ENCODE assay signal across 26 cellular contexts in genomic region chr1:220828950-220829586, GRCh38. TPM values are rescaled to one million over a fixed set of nuclear protein-coding genes. Genes with fewer than 3 reads are reported as not detected.
DNase-seq lines count a peak whose midpoint lies in the region; ATAC-seq and TF ChIP-seq lines count a peak whose summit lies in the region.
"Had no signal": no experiment of that assay in that cellular context is flagged by ENCODE, and none has a peak within 500 bp of the region (broad histone marks: within the 10 kb centered on the region; RNA-seq: fewer than 3 reads in every experiment).

No MANE protein-coding gene starts in this region.

- DNase-seq in Right ventricle myocardium inferior (ENCODE audit: missing footprints) (no peak), left ventricle myocardium inferior (no peak), MG63 (peak; percentile 54), islet precursor cell (peak; percentile 68), sigmoid colon (no peak), foreskin fibroblast (no peak), SIG-M5 treated with dmso at 0.1 percent for 504 hours (lab: John Stamatoyannopoulos, UW; ENCODE audit: unreplicated experiment) (no peak)
- DNase-seq: ACHN; CD4-positive, alpha-beta T cell; COR-L47; DMS79; KG1; NCI-H1105; NCI-H146; NCI-H2029; NCI-H2227 treated with DMSO at 0.1 percent for 48 hours; NCI-H510A; NCI-H774 had no signal

- H3K27ac ChIP-seq in left ventricle myocardium inferior (replicated peaks), result no peak overlapping the region
- H3K27ac ChIP-seq in sigmoid colon, result peak overlapping the region in 3 of 4 donors; percentile 17 to 58 (median 49)
- H3K27ac ChIP-seq: 22Rv1, BLaER1, HL-60 had no signal

- TF ChIP-seq EP300 in sigmoid colon (IDR thresholded peaks at IDR 0.05), result no peak

- TF ChIP-seq CTCF in left ventricle myocardium inferior (IDR thresholded peaks at IDR 0.05; ENCODE audit: borderline replicate concordance) (no peak), sigmoid colon (IDR thresholded peaks at IDR 0.05) (no peak), foreskin fibroblast (IDR thresholded peaks at IDR 0.05; ENCODE audit: low read depth, low read length) (no peak)

- 87 to 92% methylated on average over 4 of the region's 4 CpGs for WGBS in sigmoid colon, 2 donors

- H3K9me3 ChIP-seq in left ventricle myocardium inferior (replicated peaks) (no peaks in the 10 kb centered on the region), MG63 (no peaks in the 10 kb centered on the region), sigmoid colon (no peaks in the 10 kb centered on the region)
- H3K9me3 ChIP-seq: BLaER1, HAP-1 had no signal

- TF ChIP-seq POLR2A in sigmoid colon (IDR thresholded peaks at IDR 0.05), result no peak

- H3K36me3 ChIP-seq in left ventricle myocardium inferior (no peaks in the 10 kb centered on the region), MG63 (no peaks in the 10 kb centered on the region), sigmoid colon (no peaks in the 10 kb centered on the region)
- H3K36me3 ChIP-seq: BLaER1, HAP-1 had no signal

- no peak overlapping the region for H3K4me3 ChIP-seq in left ventricle myocardium inferior
- H3K4me3 ChIP-seq in MG63, result no peak overlapping the region
- H3K4me3 ChIP-seq in sigmoid colon, result no peak overlapping the region
- H3K4me3 ChIP-seq in foreskin fibroblast (ENCODE audit: low read depth in 1 of 2, low read length in 2 of 2), result no peak overlapping the region
- H3K4me3 ChIP-seq: BLaER1, GM12878, GM23338, HAP-1 had no signal

- intact Hi-C loops in Right ventricle myocardium inferior (cut with DNase I) (no loop called here), left ventricle myocardium inferior (cut with micrococcal nuclease) (no loop called here), sigmoid colon (cut with DNase I) (no loop called here)

- no peaks in the 10 kb centered on the region for H3K27me3 ChIP-seq in left ventricle myocardium inferior (ENCODE audit: low read depth)
- H3K27me3 ChIP-seq in MG63, result no peaks in the 10 kb centered on the region
- H3K27me3 ChIP-seq in sigmoid colon, result no peaks in the 10 kb centered on the region
- H3K27me3 ChIP-seq: BLaER1 had no signal

- ATAC-seq in Right ventricle myocardium inferior (peak; percentile 74), HG03442 (IDR thresholded peaks at IDR 0.05; ENCODE audit: unreplicated experiment) (no peak)
- ATAC-seq: GM12878, GM23338, Panc1 had no signal

- peaks cover 43% of the 10 kb centered on the region for H3K4me1 ChIP-seq in left ventricle myocardium inferior
- H3K4me1 ChIP-seq in sigmoid colon, result peaks cover 0 to 67% (median 48%) of the 10 kb centered on the region in 4 donors
- H3K4me1 ChIP-seq: HAP-1 had no signal

RNA-seq across cellular contexts. Expression of gene MTARC1, which starts 42.4 kb away (rescaled TPM):
- total RNA-seq in Right ventricle myocardium inferior (7.9 TPM), left ventricle myocardium inferior (8.3 TPM), sigmoid colon (10 to 100 TPM in 2 of 4 donors, 1 to 10 TPM in 2; 5.3 to 13.2 (median 8.6) TPM)
- 0.26 TPM in 1 of 2 replicates, not detected in the other for total RNA-seq in MG63 (2014; rRNA removed; shearing (Covaris generic); ENCODE audit: low replicate concordance)
- 10 to 100 TPM in 2 of 3 donors, 1 to 10 TPM in 1; 8.6 to 31.4 (median 15.6) TPM for polyA plus RNA-seq in sigmoid colon
- total RNA-seq: CD4-positive, alpha-beta T cell had no signal

RNA-seq across cellular contexts. Expression of gene HLX, which starts 50.2 kb away (rescaled TPM):
- total RNA-seq in Right ventricle myocardium inferior (5.0 TPM), left ventricle myocardium inferior (3.5 TPM), sigmoid colon (10 to 100 TPM; 28.2 to 53.5 (median 37.8) TPM)
- 2.0 and 5.6 TPM in 2 replicates for total RNA-seq in MG63 (2014; rRNA removed; shearing (Covaris generic); ENCODE audit: low replicate concordance)
- 10 to 100 TPM in 1 of 3 donors, 1 to 10 TPM in 1, under 1 TPM in 1; 0.92 to 10.7 (median 9.0) TPM for polyA plus RNA-seq in sigmoid colon
- polyA plus RNA-seq: GM23338 had no signal

Comparison
In these comparisons a context has a peak if more than half of its experiments do, and no peak if none do; other contexts are left out.
1. DNase-seq: peak in MG63 (single experiment) and islet precursor cell (single experiment); none in Right ventricle myocardium inferior (single experiment), left ventricle myocardium inferior (single experiment), sigmoid colon (single experiment), foreskin fibroblast (0 of 2) and SIG-M5 treated with dmso at 0.1 percent for 504 hours (single experiment).